ENCODE assay signal across 11 cellular contexts in genomic region chr15:32723171-32723948, GRCh38.
DNase-seq lines count a peak whose midpoint lies in the region; ATAC-seq and TF ChIP-seq lines count a peak whose summit lies in the region.
"Had no signal": no experiment of that assay in that cellular context is flagged by ENCODE, and none has a peak within 500 bp of the region (broad histone marks: within the 10 kb centered on the region; RNA-seq: fewer than 3 reads in every experiment).

No MANE protein-coding gene starts in this region.

- no peak overlapping the region for H3K4me3 ChIP-seq in GM12864 (ENCODE audit: low read depth, low read length)
- H3K4me3 ChIP-seq in effector memory CD4-positive, alpha-beta T cell (ENCODE audit: insufficient read depth, low read depth, low read length, poor library complexity, severe bottlenecking): no peak overlapping the region
- H3K4me3 ChIP-seq: transverse colon had no signal

- ATAC-seq in GM19324 (IDR thresholded peaks at IDR 0.05; ENCODE audit: low FRiP score, unreplicated experiment): peak; percentile 88
- ATAC-seq in HG02759 (IDR thresholded peaks at IDR 0.05; ENCODE audit: unreplicated experiment): peak; percentile 93
- ATAC-seq in HG03520 (IDR thresholded peaks at IDR 0.05; ENCODE audit: unreplicated experiment): peak; percentile 84

- H3K36me3 ChIP-seq in effector memory CD4-positive, alpha-beta T cell (ENCODE audit: control insufficient read depth, insufficient read depth, low read length): no peaks in the 10 kb centered on the region
- H3K36me3 ChIP-seq: transverse colon had no signal

- H3K27ac ChIP-seq in effector memory CD4-positive, alpha-beta T cell (ENCODE audit: insufficient read depth, low read length, poor library complexity, severe bottlenecking): no peak overlapping the region
- H3K27ac ChIP-seq: transverse colon had no signal

- peak; percentile 43 for DNase-seq in GM12864 (ENCODE audit: low read depth)
- DNase-seq in effector memory CD4-positive, alpha-beta T cell: no peak
- DNase-seq in GM19238 (ENCODE audit: insufficient read length, low spot score): no peak
- no peak for DNase-seq in T-helper 2 cell treated with Interferon-gamma antibody and Interleukin-4, amounts not matched to agents 5 μg/mL and 100 μg/mL, for 36 hours (ENCODE audit: low spot score)
- no peak for DNase-seq in NCI-H2227 (lab: John Stamatoyannopoulos, UW; ENCODE audit: unreplicated experiment)
- DNase-seq: activated gamma-delta T cell treated with Interleukin-2 at 50 U/mL for 16 hours, transverse colon had no signal

- peaks cover 3% of the 10 kb centered on the region for H3K4me1 ChIP-seq in effector memory CD4-positive, alpha-beta T cell (ENCODE audit: control insufficient read depth, insufficient read depth, low read length, poor library complexity, severe bottlenecking)

- H3K27me3 Mint-ChIP-seq in T-helper 2 cell treated with Interferon-gamma antibody and Interleukin-4, amounts not matched to agents 5 μg/mL and 100 μg/mL, for 36 hours (ENCODE audit: low read depth): peaks cover 81% of the 10 kb centered on the region

- H3K9me3 ChIP-seq in effector memory CD4-positive, alpha-beta T cell (ENCODE audit: control insufficient read depth, low read length): no peaks in the 10 kb centered on the region
- H3K9me3 ChIP-seq: transverse colon had no signal

- no peaks in the 10 kb centered on the region for H3K27me3 ChIP-seq in effector memory CD4-positive, alpha-beta T cell (replicated peaks; ENCODE audit: control insufficient read depth, insufficient read depth, low read length, poor library complexity, severe bottlenecking)

- H3K4me3 Mint-ChIP-seq in T-helper 2 cell treated with Interferon-gamma antibody and Interleukin-4, amounts not matched to agents 5 μg/mL and 100 μg/mL, for 36 hours: no peak overlapping the region

- no peak for TF ChIP-seq CTCF in GM12864 (IDR thresholded peaks at IDR 0.05; ENCODE audit: low read depth, low read length, missing control alignments)

- peaks cover 15% of the 10 kb centered on the region for H3K4me1 Mint-ChIP-seq in T-helper 2 cell treated with Interferon-gamma antibody and Interleukin-4, amounts not matched to agents 5 μg/mL and 100 μg/mL, for 36 hours (ENCODE audit: low read depth)

- H3K27ac Mint-ChIP-seq in T-helper 2 cell treated with Interferon-gamma antibody and Interleukin-4, amounts not matched to agents 5 μg/mL and 100 μg/mL, for 36 hours: no peak overlapping the region
- H3K27ac Mint-ChIP-seq: CD14-positive monocyte had no signal

- no peaks in the 10 kb centered on the region for H3K36me3 Mint-ChIP-seq in T-helper 2 cell treated with Interferon-gamma antibody and Interleukin-4, amounts not matched to agents 5 μg/mL and 100 μg/mL, for 36 hours (ENCODE audit: low read depth)

- peaks cover 5% of the 10 kb centered on the region for H3K9me3 Mint-ChIP-seq in T-helper 2 cell treated with Interferon-gamma antibody and Interleukin-4, amounts not matched to agents 5 μg/mL and 100 μg/mL, for 36 hours
